Comparison of ENCODE assay signal across 24 cellular contexts in genomic region chr1:187871177-187871576, GRCh38.
DNase-seq lines count a peak whose midpoint lies in the region; ATAC-seq and TF ChIP-seq lines count a peak whose summit lies in the region.
"Had no signal": no experiment of that assay in that cellular context is flagged by ENCODE, and none has a peak within 500 bp of the region (broad histone marks: within the 10 kb centered on the region; RNA-seq: fewer than 3 reads in every experiment).

No MANE protein-coding gene starts in this region.

- TF ChIP-seq CTCF in nephron (IDR thresholded peaks at IDR 0.05; ENCODE audit: unreplicated experiment in 3 of 3), result no peak

- no peak overlapping the region for H3K9ac ChIP-seq in adipocyte (ENCODE audit: low read length)

- H3K27me3 ChIP-seq in adipocyte (replicated peaks; ENCODE audit: control insufficient read depth, insufficient read depth, low read length), result no peaks in the 10 kb centered on the region
- H3K27me3 ChIP-seq: cardiac muscle cell, SJCRH30 had no signal

- H3K9me3 ChIP-seq in adipocyte (ENCODE audit: control insufficient read depth, low read length), result no peaks in the 10 kb centered on the region
- H3K9me3 ChIP-seq: psoas muscle, SJCRH30 had no signal

- DNase-seq in DMS 273 treated with DMSO at 0.1 percent for 48 hours (lab: John Stamatoyannopoulos, UW) (peak; percentile 97), NCI-H2171 treated with DMSO at 0.1 percent for 48 hours (lab: John Stamatoyannopoulos, UW) (peak; percentile 99), adipocyte (ENCODE audit: low read depth) (peak; percentile 80)
- DNase-seq in activated CD4-positive, CD25-positive, alpha-beta regulatory T cell (lab: John Stamatoyannopoulos, UW), result no peak
- DNase-seq in stimulated activated CD4-positive, alpha-beta T cell treated with anti-CD3 and anti-CD28 coated beads, Interleukin-4, amount 100 ng/mL, for 24 hours, result no peak
- DNase-seq: activated CD4-positive, alpha-beta T cell treated with anti-CD3 and anti-CD28 coated beads, Interleukin-2, amount 10 ng/mL, durations not matched to agents 7 days and 5 days; anterior cingulate cortex; GOT3; head of caudate nucleus; KBM-7; mammary epithelial cell; MM.1S; NCI-H187; NCI-H345; psoas muscle; trophoblast cell had no signal

- H3K27me3 Mint-ChIP-seq in nephron (ENCODE audit: low read depth), result no peaks in the 10 kb centered on the region
- H3K27me3 Mint-ChIP-seq: activated CD4-positive, alpha-beta T cell treated with anti-CD3 and anti-CD28 coated beads, Interleukin-2, amount 10 ng/mL, durations not matched to agents 7 days and 5 days; activated naive CD4-positive, alpha-beta T cell treated with anti-CD3 and anti-CD28 coated beads, Interleukin-2, amount 50 U/mL, for 24 hours had no signal

- no peaks in the 10 kb centered on the region for H3K4me1 ChIP-seq in adipocyte (ENCODE audit: control insufficient read depth, insufficient read depth, low read length)
- H3K4me1 ChIP-seq: psoas muscle had no signal

- peak overlapping the region; percentile 31 to 44 (median 43) for H3K27ac Mint-ChIP-seq in nephron
- H3K27ac Mint-ChIP-seq: activated CD4-positive, alpha-beta T cell treated with anti-CD3 and anti-CD28 coated beads, Interleukin-2, amount 10 ng/mL, durations not matched to agents 7 days and 5 days; activated naive CD4-positive, alpha-beta T cell treated with anti-CD3 and anti-CD28 coated beads, Interleukin-2, amount 50 U/mL, for 24 hours; T-helper 1 cell treated with Interleukin-12 subunit alpha and Interleukin-12 subunit beta and Interleukin-4 antibody, amounts not matched to agents 30 μg/mL and 1 μg/mL, for 36 hours had no signal

- ATAC-seq in HG03460 (IDR thresholded peaks at IDR 0.05; ENCODE audit: unreplicated experiment), result no peak
- ATAC-seq in HG03095 (IDR thresholded peaks at IDR 0.05; ENCODE audit: unreplicated experiment), result no peak
- ATAC-seq: psoas muscle had no signal

- H3K36me3 ChIP-seq in adipocyte (ENCODE audit: control insufficient read depth, insufficient read depth, low read length, severe bottlenecking), result no peaks in the 10 kb centered on the region
- H3K36me3 ChIP-seq: cardiac muscle cell, SJCRH30 had no signal

- no peak overlapping the region for H3K4me3 ChIP-seq in adipocyte (ENCODE audit: low read length)
- H3K4me3 ChIP-seq: cardiac muscle cell, psoas muscle, SJCRH30 had no signal

- no peaks in the 10 kb centered on the region for H3K36me3 Mint-ChIP-seq in nephron (ENCODE audit: low read depth)
- H3K36me3 Mint-ChIP-seq: activated naive CD4-positive, alpha-beta T cell treated with anti-CD3 and anti-CD28 coated beads, Interleukin-2, amount 50 U/mL, for 24 hours; CD14-positive monocyte had no signal

- no peak overlapping the region for H3K4me3 Mint-ChIP-seq in nephron
- H3K4me3 Mint-ChIP-seq: activated CD4-positive, alpha-beta T cell treated with anti-CD3 and anti-CD28 coated beads, Interleukin-2, amount 10 ng/mL, durations not matched to agents 7 days and 5 days; activated naive CD4-positive, alpha-beta T cell treated with anti-CD3 and anti-CD28 coated beads, Interleukin-2, amount 50 U/mL, for 24 hours; CD14-positive monocyte; T-helper 1 cell treated with Interleukin-12 subunit alpha and Interleukin-12 subunit beta and Interleukin-4 antibody, amounts not matched to agents 30 μg/mL and 1 μg/mL, for 36 hours had no signal

- H3K9me3 Mint-ChIP-seq in nephron, result no peaks in the 10 kb centered on the region

- peaks cover 29% of the 10 kb centered on the region for H3K4me1 Mint-ChIP-seq in nephron
- H3K4me1 Mint-ChIP-seq: activated CD4-positive, alpha-beta T cell treated with anti-CD3 and anti-CD28 coated beads, Interleukin-2, amount 10 ng/mL, durations not matched to agents 7 days and 5 days; activated naive CD4-positive, alpha-beta T cell treated with anti-CD3 and anti-CD28 coated beads, Interleukin-2, amount 50 U/mL, for 24 hours; CD14-positive monocyte had no signal

Comparison
In these comparisons a context has a peak if more than half of its experiments do, and no peak if none do; other contexts are left out.
1. DNase-seq: peak in DMS 273 treated with DMSO at 0.1 percent for 48 hours (single experiment), NCI-H2171 treated with DMSO at 0.1 percent for 48 hours (single experiment) and adipocyte (single experiment); none in activated CD4-positive, CD25-positive, alpha-beta regulatory T cell (0 of 4) and stimulated activated CD4-positive, alpha-beta T cell treated with anti-CD3 and anti-CD28 coated beads, Interleukin-4, amount 100 ng/mL, for 24 hours (single experiment).